ENCODE assay signal across 20 cellular contexts in the genomic region with DNA sequence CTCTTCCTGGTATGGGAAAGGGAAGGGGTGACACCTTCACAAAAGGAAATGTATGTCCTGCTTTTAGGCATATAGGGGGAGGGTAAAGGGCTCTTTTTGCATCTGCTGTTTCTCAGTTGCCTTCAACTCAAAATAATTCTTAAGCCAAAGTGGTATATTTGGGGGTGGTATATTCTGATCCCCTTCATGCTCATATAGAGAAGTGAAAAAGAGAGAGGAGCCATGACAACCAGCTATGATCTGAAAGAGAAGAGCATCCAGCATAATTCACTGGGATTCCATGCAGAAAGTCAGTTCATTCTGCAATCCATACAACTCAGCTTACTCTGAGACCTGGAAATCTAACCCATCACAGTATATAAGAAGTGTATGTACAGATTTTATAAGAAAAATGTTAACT. TPM values are rescaled to one million over a fixed set of nuclear protein-coding genes. Genes with fewer than 3 reads are reported as not detected.
DNase-seq lines count a peak whose midpoint lies in the region; ATAC-seq, FAIRE-seq and TF ChIP-seq lines count a peak whose summit lies in the region.
"Had no signal": no experiment of that assay in that cellular context is flagged by ENCODE, and none has a peak within 500 bp of the region (broad histone marks: within the 10 kb centered on the region; RNA-seq: fewer than 3 reads in every experiment).

No MANE protein-coding gene starts in this region.

- FAIRE-seq in astrocyte (lab: Jason Lieb, UNC): no peak

- TF ChIP-seq CTCF in DOHH2 (IDR thresholded peaks at IDR 0.05; ENCODE audit: low read depth, low read length, poor library complexity, severe bottlenecking) (no peak), astrocyte (IDR thresholded peaks at IDR 0.05; ENCODE audit: insufficient read depth, low read depth, low read length) (no peak), neutrophil (IDR thresholded peaks at IDR 0.05) (no peak), coronary artery (IDR thresholded peaks at IDR 0.05) (no peak)

- peaks cover 42% of the 10 kb centered on the region for H3K36me3 ChIP-seq in DOHH2 (ENCODE audit: control insufficient read depth, low read length)
- peaks cover 3% of the 10 kb centered on the region for H3K36me3 ChIP-seq in astrocyte (ENCODE audit: insufficient read depth, low read length)
- H3K36me3 ChIP-seq in neutrophil: peaks cover 32% of the 10 kb centered on the region
- H3K36me3 ChIP-seq: ovary had no signal

- peaks cover 48% of the 10 kb centered on the region for H3K4me1 ChIP-seq in DOHH2 (ENCODE audit: control insufficient read depth, low read length)
- no peaks in the 10 kb centered on the region for H3K4me1 ChIP-seq in astrocyte (ENCODE audit: insufficient read depth, low read length)
- H3K4me1 ChIP-seq in neutrophil (ENCODE audit: control insufficient read depth in 1 of 2, insufficient read depth in 1 of 2, low read depth in 1 of 2, low read length in 1 of 2): peaks cover 19 to 20% of the 10 kb centered on the region in 2 experiments
- H3K4me1 ChIP-seq: suprapubic skin, vagina had no signal

- peaks cover 13% of the 10 kb centered on the region for H3F3A ChIP-seq in DOHH2 (ENCODE audit: control insufficient read depth, insufficient read depth)

- no peaks in the 10 kb centered on the region for H3K27me3 Mint-ChIP-seq in IgD-negative memory B cell
- no peaks in the 10 kb centered on the region for H3K27me3 Mint-ChIP-seq in astrocyte (ENCODE audit: low read depth, unreplicated experiment)
- H3K27me3 Mint-ChIP-seq: activated CD4-positive, alpha-beta memory T cell treated with anti-CD3 and anti-CD28 coated beads, Interleukin-2, amount 10 ng/mL, durations not matched to agents 7 days and 5 days; activated naive CD8-positive, alpha-beta T cell treated with anti-CD3 and anti-CD28 coated beads, Interleukin-2, amount 10 ng/mL, durations not matched to agents 7 days and 5 days had no signal

- peaks cover 13% of the 10 kb centered on the region for H3K36me3 Mint-ChIP-seq in IgD-negative memory B cell
- H3K36me3 Mint-ChIP-seq in astrocyte (ENCODE audit: low read depth, unreplicated experiment): no peaks in the 10 kb centered on the region

- no peak overlapping the region for H2AFZ ChIP-seq in astrocyte (ENCODE audit: low read depth, low read length)
- H2AFZ ChIP-seq: GM23248 had no signal

- DNase-seq in astrocyte (ENCODE audit: low read depth) (no peak), coronary artery (ENCODE audit: low spot score) (no peak), SIG-M5 treated with dmso at 0.1 percent for 504 hours (lab: John Stamatoyannopoulos, UW; ENCODE audit: unreplicated experiment) (no peak)
- DNase-seq: activated CD4-positive, CD25-positive, alpha-beta regulatory T cell; activated naive CD8-positive, alpha-beta T cell treated with anti-CD3 and anti-CD28 coated beads, Interleukin-2, amount 10 ng/mL, durations not matched to agents 7 days and 5 days; GM23248; heart right ventricle; NCI-H1105; NCI-H1930; OCI-M1; ovary; T1000 had no signal

- H3K4me2 ChIP-seq in DOHH2 (ENCODE audit: low read length) (peak overlapping the region; percentile 85), astrocyte (ENCODE audit: low read length) (no peak overlapping the region)

- H4K20me1 ChIP-seq in DOHH2 (ENCODE audit: control insufficient read depth, insufficient read depth, low read depth, low read length): no peaks in the 10 kb centered on the region
- H4K20me1 ChIP-seq in astrocyte (ENCODE audit: insufficient read depth, low read length): peaks cover 13% of the 10 kb centered on the region

- H3K4me1 Mint-ChIP-seq in IgD-negative memory B cell: peaks cover 26 to 28% (median 27%) of the 10 kb centered on the region in 3 donors
- H3K4me1 Mint-ChIP-seq in astrocyte (ENCODE audit: low read depth, unreplicated experiment): no peaks in the 10 kb centered on the region

- ATAC-seq in GM19452 (IDR thresholded peaks at IDR 0.05; ENCODE audit: unreplicated experiment): no peak
- ATAC-seq: heart right ventricle had no signal

- no peaks in the 10 kb centered on the region for H3K9me2 ChIP-seq in DOHH2 (replicated peaks; ENCODE audit: control insufficient read depth, low read length)

- H3K9me3 ChIP-seq in DOHH2 (ENCODE audit: control insufficient read depth, insufficient read depth, low read length): no peaks in the 10 kb centered on the region
- H3K9me3 ChIP-seq in astrocyte (ENCODE audit: insufficient read depth, low read depth, low read length): no peaks in the 10 kb centered on the region
- no peaks in the 10 kb centered on the region for H3K9me3 ChIP-seq in neutrophil
- H3K9me3 ChIP-seq: heart right ventricle, ovary, suprapubic skin, vagina had no signal

- peak overlapping the region; percentile 39 to 98 (median 93) for H3K27ac Mint-ChIP-seq in IgD-negative memory B cell
- peak overlapping the region; percentile 3 for H3K27ac Mint-ChIP-seq in astrocyte (ENCODE audit: unreplicated experiment)

- peaks cover 49% of the 10 kb centered on the region for H3K79me2 ChIP-seq in DOHH2 (ENCODE audit: control insufficient read depth, low read length)
- H3K79me2 ChIP-seq in astrocyte (ENCODE audit: insufficient read depth, low read length): peaks cover 24% of the 10 kb centered on the region

- peak overlapping the region; percentile 90 for H3K27ac ChIP-seq in DOHH2 (ENCODE audit: low read depth, low read length)
- H3K27ac ChIP-seq in astrocyte (ENCODE audit: low read depth, low read length): no peak overlapping the region
- H3K27ac ChIP-seq in neutrophil: peak overlapping the region; percentile 90
- no peak overlapping the region for H3K27ac ChIP-seq in coronary artery
- H3K27ac ChIP-seq: epithelial cell of prostate, GM23248, suprapubic skin, vagina had no signal

- H3K27me3 ChIP-seq in DOHH2 (ENCODE audit: control insufficient read depth, low read length) (no peaks in the 10 kb centered on the region), astrocyte (ENCODE audit: insufficient read depth, low read length) (no peaks in the 10 kb centered on the region), neutrophil (no peaks in the 10 kb centered on the region)
- H3K27me3 ChIP-seq: heart right ventricle, ovary, suprapubic skin, vagina had no signal

- peak overlapping the region; percentile 37 for H3K4me3 ChIP-seq in DOHH2 (ENCODE audit: low read length)
- H3K4me3 ChIP-seq in astrocyte (ENCODE audit: insufficient read depth, low read depth, low read length): no peak overlapping the region
- no peak overlapping the region for H3K4me3 ChIP-seq in neutrophil (ENCODE audit: low read depth in 1 of 2, low read length in 1 of 2)
- H3K4me3 ChIP-seq in coronary artery: no peak overlapping the region
- H3K4me3 ChIP-seq: GM23248, heart right ventricle, ovary, suprapubic skin, vagina had no signal

- peak overlapping the region in 2 of 4 donors; percentile 21 to 78 for H3K4me3 Mint-ChIP-seq in IgD-negative memory B cell
- H3K4me3 Mint-ChIP-seq in astrocyte (ENCODE audit: unreplicated experiment): no peak overlapping the region

- no peak overlapping the region for H3K9ac ChIP-seq in astrocyte (ENCODE audit: low read length)
- H3K9ac ChIP-seq: GM23248 had no signal

- H3K9me3 Mint-ChIP-seq in IgD-negative memory B cell (peaks cover 0 to 2% (median 0%) of the 10 kb centered on the region in 3 donors), astrocyte (ENCODE audit: unreplicated experiment) (no peaks in the 10 kb centered on the region)
- H3K9me3 Mint-ChIP-seq: activated CD4-positive, alpha-beta memory T cell treated with anti-CD3 and anti-CD28 coated beads, Interleukin-2, amount 10 ng/mL, durations not matched to agents 7 days and 5 days; activated naive CD8-positive, alpha-beta T cell treated with anti-CD3 and anti-CD28 coated beads, Interleukin-2, amount 10 ng/mL, durations not matched to agents 7 days and 5 days had no signal

RNA-seq across cellular contexts. Expression of a gene that starts 22.3 kb away (rescaled TPM):
- polyA plus RNA-seq in IgD-negative memory B cell: 25.5 TPM
- 6.6 and 10.6 TPM in 2 replicates for total RNA-seq in astrocyte

Comparison
In these comparisons a context has a peak if more than half of its experiments do, and no peak if none do; other contexts are left out.
1. H3K27ac ChIP-seq: peak in DOHH2 (single experiment) and neutrophil (single experiment); none in astrocyte (single experiment) and coronary artery (0 of 2).